ENCODE assay signal across 8 cellular contexts in the genomic region with DNA sequence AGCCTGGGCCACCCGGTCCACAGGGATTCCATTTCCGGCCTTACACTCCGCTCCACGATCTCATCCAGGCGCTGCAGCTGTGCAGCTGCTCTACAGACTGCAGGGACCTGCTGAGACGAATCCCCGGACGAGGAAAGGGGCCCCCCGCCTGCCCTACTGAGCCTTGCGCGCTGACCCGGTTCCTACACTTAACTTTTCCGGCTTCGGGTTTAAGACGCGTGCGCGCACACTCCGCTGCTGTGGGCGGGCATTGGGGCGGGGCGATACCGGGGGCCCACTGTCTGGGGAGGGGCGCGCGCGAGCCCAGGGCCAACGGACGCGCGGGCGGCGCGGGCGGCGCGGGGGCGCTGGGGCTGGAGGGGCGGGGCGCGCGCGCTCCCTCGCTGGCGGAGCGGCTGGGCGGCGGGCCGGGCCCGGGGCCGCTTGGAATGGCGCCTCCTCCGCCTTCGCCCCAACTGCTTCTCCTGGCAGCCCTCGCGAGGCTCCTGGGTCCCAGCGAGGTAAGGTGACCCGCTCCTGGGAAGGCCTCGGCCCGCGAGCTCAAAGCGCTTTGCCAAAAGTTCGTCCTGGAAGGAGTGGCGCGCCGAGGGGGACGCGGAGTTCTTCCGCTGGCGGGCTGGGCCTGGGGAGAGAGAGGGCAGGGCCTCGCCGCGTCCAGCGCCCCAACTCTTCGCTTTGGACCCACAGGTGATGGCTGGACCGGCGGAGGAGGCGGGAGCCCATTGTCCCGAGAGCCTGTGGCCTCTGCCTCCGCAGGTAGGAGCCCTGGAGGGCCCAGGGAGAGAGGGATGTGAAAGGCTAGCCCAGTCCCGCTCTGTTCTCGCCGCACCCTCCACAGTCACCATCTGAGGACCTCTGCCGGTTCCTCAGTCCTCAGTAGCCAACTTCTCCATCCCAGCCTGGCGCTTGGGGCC. TPM values are rescaled to one million over a fixed set of nuclear protein-coding genes. Genes with fewer than 3 reads are reported as not detected.
DNase-seq lines count a peak whose midpoint lies in the region; ATAC-seq lines count a peak whose summit lies in the region.

A gene with protein sequence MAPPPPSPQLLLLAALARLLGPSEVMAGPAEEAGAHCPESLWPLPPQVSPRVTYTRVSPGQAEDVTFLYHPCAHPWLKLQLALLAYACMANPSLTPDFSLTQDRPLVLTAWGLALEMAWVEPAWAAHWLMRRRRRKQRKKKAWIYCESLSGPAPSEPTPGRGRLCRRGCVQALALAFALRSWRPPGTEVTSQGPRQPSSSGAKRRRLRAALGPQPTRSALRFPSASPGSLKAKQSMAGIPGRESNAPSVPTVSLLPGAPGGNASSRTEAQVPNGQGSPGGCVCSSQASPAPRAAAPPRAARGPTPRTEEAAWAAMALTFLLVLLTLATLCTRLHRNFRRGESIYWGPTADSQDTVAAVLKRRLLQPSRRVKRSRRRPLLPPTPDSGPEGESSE (plus strand): TSS at position 371 of the 914 bp plus-strand sequence. CDS start 58 bp downstream, at position 429.

- intact Hi-C loops in T-helper 2 cell treated with Interferon-gamma antibody and Interleukin-4, amounts not matched to agents 100 ng/mL and 5 ng/mL, for 36 hours (cut with micrococcal nuclease) = loop anchor here (1.0 to 10.0 kb wide), 6 partner anchors 23 to 841 kb away; a partner anchor contains a TSS
- intact Hi-C loops in right cardiac atrium (cut with DNase I) = no loop called here

- peak within 1 kb of the TSS; percentile 76 for H3K27ac ChIP-seq in right cardiac atrium (ENCODE audit: low read length)

- WGBS in right cardiac atrium = 1% methylated on average over 85 of the region's 85 CpGs

- H3K27me3 ChIP-seq in right cardiac atrium (ENCODE audit: control insufficient read depth, insufficient read depth) = no peaks in the 10 kb centered on the region

- no peaks in the 10 kb centered on the region for H3K9me3 ChIP-seq in right cardiac atrium (ENCODE audit: control insufficient read depth, low read length)

- H3K4me1 ChIP-seq in right cardiac atrium (ENCODE audit: control insufficient read depth, insufficient read depth, low read length) = peaks cover 8% of the 10 kb centered on the region

- ATAC-seq in right cardiac atrium = peak; percentile 72 to 78
- ATAC-seq in GM19452 (IDR thresholded peaks at IDR 0.05; ENCODE audit: unreplicated experiment) = no peak

- peak within 1 kb of the TSS; percentile 63 for H3K4me3 ChIP-seq in right cardiac atrium (ENCODE audit: low read length)

- DNase-seq in ELF-1 (ENCODE audit: low read depth, low spot score) (peak; percentile 73), HCEC 1CT (peak; percentile 71), NCI-H1105 (lab: John Stamatoyannopoulos, UW) (peak; percentile 76), amygdala (lab: John Stamatoyannopoulos, UW) (peak in 43 of 56 donors; percentile 35 to 85 (median 69)), right cardiac atrium (peak; percentile 90 to 97 (median 96)), retina (peak; percentile 86)

RNA-seq across cellular contexts. Expression of the gene that starts here (rescaled TPM):
- total RNA-seq in T-helper 2 cell treated with Interferon-gamma antibody and Interleukin-4, amounts not matched to agents 100 ng/mL and 5 ng/mL, for 36 hours = 80.7 and 82.3 TPM in 2 replicates
- total RNA-seq in right cardiac atrium = 10 to 100 TPM; 30.6 to 45.3 (median 38.3) TPM
- polyA plus RNA-seq in right cardiac atrium = 53.0 TPM
